29 cellular contexts compared by ENCODE assay signal in genomic region chr4:95162867-95163266, GRCh38.
"Had no signal": no experiment of that assay in that cellular context is flagged by ENCODE, and none has a peak within 500 bp of the region (broad histone marks: within the 10 kb centered on the region; RNA-seq: fewer than 3 reads in every experiment).

No MANE protein-coding gene starts in this region.

- H3K27ac Mint-ChIP-seq: dendritic cell treated with granulocyte-macrophage colony-stimulating factor and Interleukin-4, amounts not matched to agents 40 ng/mL and 50 ng/mL, for 4 days; effector memory CD8-positive, alpha-beta T cell; endodermal cell had no signal

- H3K9me3 Mint-ChIP-seq: dendritic cell treated with granulocyte-macrophage colony-stimulating factor and Interleukin-4, amounts not matched to agents 40 ng/mL and 50 ng/mL, for 4 days; effector memory CD8-positive, alpha-beta T cell; endodermal cell had no signal

- H3K4me3 ChIP-seq: colonic mucosa, coronary artery, dorsolateral prefrontal cortex, esophagus muscularis mucosa, esophagus squamous epithelium, gastrocnemius medialis, gastroesophageal sphincter, heart left ventricle, heart right ventricle had no signal

- ATAC-seq: effector memory CD8-positive, alpha-beta T cell; esophagus mucosa; foreskin keratinocyte; gastrocnemius medialis; gastroesophageal sphincter; heart left ventricle; heart right ventricle had no signal

- H3K27me3 ChIP-seq: colonic mucosa, dorsolateral prefrontal cortex, esophagus muscularis mucosa, esophagus squamous epithelium, gastrocnemius medialis, gastroesophageal sphincter, heart left ventricle had no signal

- DNase-seq: colonic mucosa; cortex of kidney; dermis blood vessel endothelial cell; dorsolateral prefrontal cortex; effector CD4-positive, alpha-beta T cell; effector CD8-positive, alpha-beta T cell; effector memory CD4-positive, alpha-beta T cell; effector memory CD8-positive, alpha-beta T cell; endodermal cell; erythroblast; esophagus squamous epithelium; foreskin fibroblast; foreskin keratinocyte; foreskin melanocyte; gastrocnemius medialis; glutamatergic neuron; head of caudate nucleus; heart left ventricle; heart right ventricle had no signal

- H3K4me3 Mint-ChIP-seq: dendritic cell treated with granulocyte-macrophage colony-stimulating factor and Interleukin-4, amounts not matched to agents 40 ng/mL and 50 ng/mL, for 4 days; effector memory CD8-positive, alpha-beta T cell; endodermal cell had no signal

- H3K4me1 ChIP-seq: colonic mucosa, esophagus muscularis mucosa, esophagus squamous epithelium, foreskin keratinocyte, gastrocnemius medialis, gastroesophageal sphincter, heart left ventricle, heart right ventricle had no signal

- H3K36me3 ChIP-seq: colonic mucosa, esophagus squamous epithelium, gastrocnemius medialis, heart left ventricle, heart right ventricle had no signal

- FAIRE-seq: colon, endometrium, endothelial cell of umbilical vein, frontal cortex had no signal

- H3K9me3 ChIP-seq: colonic mucosa, esophagus muscularis mucosa, esophagus squamous epithelium, gastrocnemius medialis, gastroesophageal sphincter, heart left ventricle, heart right ventricle had no signal

- H3K27me3 Mint-ChIP-seq: dendritic cell treated with granulocyte-macrophage colony-stimulating factor and Interleukin-4, amounts not matched to agents 40 ng/mL and 50 ng/mL, for 4 days had no signal

- H3K27ac ChIP-seq: colonic mucosa, coronary artery, epithelial cell of prostate, esophagus muscularis mucosa, esophagus squamous epithelium, foreskin keratinocyte, gastrocnemius medialis, gastroesophageal sphincter, heart left ventricle, heart right ventricle had no signal
